ENCODE assay signal across 23 cellular contexts in the genomic region with DNA sequence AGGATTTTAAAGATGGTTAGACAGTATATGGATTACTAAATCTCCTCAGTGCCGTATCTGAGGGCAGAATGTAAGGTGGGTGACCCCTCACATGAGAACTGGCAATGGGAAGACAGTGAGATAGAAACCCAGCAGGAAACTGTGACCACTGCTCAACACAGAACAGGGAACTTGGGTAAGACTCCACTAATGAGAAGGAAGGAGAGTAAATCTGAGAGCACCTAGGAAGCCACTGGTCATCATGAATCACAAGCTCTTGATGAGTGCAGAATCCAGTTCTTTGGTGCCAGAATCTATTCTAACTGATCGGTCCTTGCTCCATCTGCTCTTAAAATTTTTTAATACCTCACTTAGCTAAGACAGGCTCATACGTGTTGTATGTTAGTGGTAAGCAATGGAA.
A peak's percentile ranks its signal among the peaks of the same experiment; 100 is the strongest.
DNase-seq lines count a peak whose midpoint lies in the region; ATAC-seq and TF ChIP-seq lines count a peak whose summit lies in the region.
"Had no signal": no experiment of that assay in that cellular context is flagged by ENCODE, and none has a peak within 500 bp of the region (broad histone marks: within the 10 kb centered on the region; RNA-seq: fewer than 3 reads in every experiment).

No MANE protein-coding gene starts in this region.

- peaks cover 4% of the 10 kb centered on the region for H3K36me3 Mint-ChIP-seq in activated naive CD8-positive, alpha-beta T cell
- H3K36me3 Mint-ChIP-seq in activated naive CD8-positive, alpha-beta T cell treated with anti-CD3 and anti-CD28 coated beads for 36 hours = peaks cover 14% of the 10 kb centered on the region

- no peak overlapping the region for H3K27ac ChIP-seq in tibial artery
- H3K27ac ChIP-seq: A549, BLaER1, neutrophil had no signal

- no peaks in the 10 kb centered on the region for H3K9me3 Mint-ChIP-seq in activated naive CD8-positive, alpha-beta T cell (ENCODE audit: low read depth)
- no peaks in the 10 kb centered on the region for H3K9me3 Mint-ChIP-seq in activated naive CD8-positive, alpha-beta T cell treated with anti-CD3 and anti-CD28 coated beads for 36 hours
- H3K9me3 Mint-ChIP-seq in stimulated activated naive CD8-positive, alpha-beta T cell treated with anti-CD3 and anti-CD28 coated beads, Interleukin-15, amount 100 ng/mL, for 72 hours = no peaks in the 10 kb centered on the region
- H3K9me3 Mint-ChIP-seq: dendritic cell treated with granulocyte-macrophage colony-stimulating factor and Interleukin-4, amounts not matched to agents 40 ng/mL and 50 ng/mL, for 4 days had no signal

- H3K27me3 ChIP-seq in tibial artery = no peaks in the 10 kb centered on the region
- H3K27me3 ChIP-seq: BLaER1, MG63, neutrophil had no signal

- peak; percentile 59 for ATAC-seq in stimulated activated naive CD8-positive, alpha-beta T cell treated with anti-CD3 and anti-CD28 coated beads, Interleukin-15, amount 100 ng/mL, for 72 hours
- ATAC-seq in HG03159 (IDR thresholded peaks at IDR 0.05; ENCODE audit: unreplicated experiment) = no peak
- ATAC-seq in SK-N-SH treated with all-trans-retinoic acid at 6 μM for 48 hours = no peak
- ATAC-seq: A549; activated CD8-positive, alpha-beta T cell treated with anti-CD3 and anti-CD28 coated beads, Interleukin-2, amount 10 ng/mL, durations not matched to agents 7 days and 5 days; HCT116 had no signal

- no peak overlapping the region for H3K4me3 ChIP-seq in epithelial cell of esophagus (ENCODE audit: low read length)
- no peak overlapping the region for H3K4me3 ChIP-seq in tibial artery
- H3K4me3 ChIP-seq: A549, BLaER1, MG63 had no signal

- no peaks in the 10 kb centered on the region for H3K36me3 ChIP-seq in tibial artery
- H3K36me3 ChIP-seq: MG63, neutrophil had no signal

- H3K9me3 ChIP-seq in tibial artery = no peaks in the 10 kb centered on the region
- H3K9me3 ChIP-seq: A549, BLaER1, neutrophil had no signal

- peaks cover 0 to 35% (median 1%) of the 10 kb centered on the region in 4 donors for H3K4me1 ChIP-seq in tibial artery
- H3K4me1 ChIP-seq: A549, BLaER1 had no signal

- TF ChIP-seq CTCF in epithelial cell of esophagus (IDR thresholded peaks at IDR 0.05; ENCODE audit: insufficient read depth, low read depth, low read length, missing control alignments) = no peak
- TF ChIP-seq CTCF in tibial artery (IDR thresholded peaks at IDR 0.05) = no peak

- H3K27ac Mint-ChIP-seq in activated naive CD8-positive, alpha-beta T cell = peak overlapping the region; percentile 76
- no peak overlapping the region for H3K27ac Mint-ChIP-seq in activated naive CD8-positive, alpha-beta T cell treated with anti-CD3 and anti-CD28 coated beads for 36 hours
- no peak overlapping the region for H3K27ac Mint-ChIP-seq in stimulated activated naive CD8-positive, alpha-beta T cell treated with anti-CD3 and anti-CD28 coated beads, Interleukin-15, amount 100 ng/mL, for 72 hours
- H3K27ac Mint-ChIP-seq: activated CD8-positive, alpha-beta T cell treated with anti-CD3 and anti-CD28 coated beads, Interleukin-2, amount 10 ng/mL, durations not matched to agents 7 days and 5 days; dendritic cell treated with granulocyte-macrophage colony-stimulating factor and Interleukin-4, amounts not matched to agents 40 ng/mL and 50 ng/mL, for 4 days had no signal

- no peak for DNase-seq in activated naive CD8-positive, alpha-beta T cell treated with anti-CD3 and anti-CD28 coated beads for 36 hours
- DNase-seq in LHCN-M2 (ENCODE audit: low read depth) = peak; percentile 18
- peak; percentile 31 for DNase-seq in epithelial cell of esophagus (ENCODE audit: low read depth)
- DNase-seq in stimulated activated naive CD8-positive, alpha-beta T cell treated with anti-CD3 and anti-CD28 coated beads, Interleukin-15, amount 100 ng/mL, for 72 hours = no peak
- no peak for DNase-seq in tibial artery
- DNase-seq: activated CD4-positive, CD25-positive, alpha-beta regulatory T cell treated with anti-CD3 and anti-CD28 coated beads, Interleukin-2, amount 50 U/mL, for 72 hours; activated CD8-positive, alpha-beta T cell treated with anti-CD3 and anti-CD28 coated beads, Interleukin-2, amount 10 ng/mL, durations not matched to agents 7 days and 5 days; aorta; Calu3; DND-41; MG63; NCI-H1436; NCI-H524; SHP77; SW 1271 had no signal

- intact Hi-C loops in tibial artery (cut with DNase I; ENCODE audit: low total_unique reads) = no loop called here

- H3K4me3 Mint-ChIP-seq in activated naive CD8-positive, alpha-beta T cell = no peak overlapping the region
- H3K4me3 Mint-ChIP-seq in activated naive CD8-positive, alpha-beta T cell treated with anti-CD3 and anti-CD28 coated beads for 36 hours = no peak overlapping the region
- H3K4me3 Mint-ChIP-seq in stimulated activated naive CD8-positive, alpha-beta T cell treated with anti-CD3 and anti-CD28 coated beads, Interleukin-15, amount 100 ng/mL, for 72 hours = no peak overlapping the region
- H3K4me3 Mint-ChIP-seq: activated CD8-positive, alpha-beta T cell treated with anti-CD3 and anti-CD28 coated beads, Interleukin-2, amount 10 ng/mL, durations not matched to agents 7 days and 5 days; dendritic cell treated with granulocyte-macrophage colony-stimulating factor and Interleukin-4, amounts not matched to agents 40 ng/mL and 50 ng/mL, for 4 days had no signal

- H3K27me3 Mint-ChIP-seq in activated naive CD8-positive, alpha-beta T cell = no peaks in the 10 kb centered on the region
- H3K27me3 Mint-ChIP-seq in activated naive CD8-positive, alpha-beta T cell treated with anti-CD3 and anti-CD28 coated beads for 36 hours = no peaks in the 10 kb centered on the region
- H3K27me3 Mint-ChIP-seq in stimulated activated naive CD8-positive, alpha-beta T cell treated with anti-CD3 and anti-CD28 coated beads, Interleukin-15, amount 100 ng/mL, for 72 hours = no peaks in the 10 kb centered on the region
- H3K27me3 Mint-ChIP-seq: dendritic cell treated with granulocyte-macrophage colony-stimulating factor and Interleukin-4, amounts not matched to agents 40 ng/mL and 50 ng/mL, for 4 days had no signal

- H3K4me1 Mint-ChIP-seq in activated naive CD8-positive, alpha-beta T cell (ENCODE audit: low read depth) = peaks cover 43% of the 10 kb centered on the region
- H3K4me1 Mint-ChIP-seq in activated naive CD8-positive, alpha-beta T cell treated with anti-CD3 and anti-CD28 coated beads for 36 hours = peaks cover 39% of the 10 kb centered on the region
- peaks cover 33% of the 10 kb centered on the region for H3K4me1 Mint-ChIP-seq in stimulated activated naive CD8-positive, alpha-beta T cell treated with anti-CD3 and anti-CD28 coated beads, Interleukin-15, amount 100 ng/mL, for 72 hours

TF ChIP-seq in SK-N-SH treated with all-trans-retinoic acid at 6 μM for 48 hours, 23 proteins besides CTCF, POLR2A, EP300 and RAD21 (continues in another document):
- TF ChIP-seq PPARA (CRISPR knock-in tag; IDR thresholded peaks at IDR 0.05; ENCODE audit: borderline replicate concordance) (no peak), BACH2 (CRISPR knock-in tag; IDR thresholded peaks at IDR 0.05; ENCODE audit: borderline replicate concordance) (no peak), ARNTL (CRISPR knock-in tag; IDR thresholded peaks at IDR 0.05; ENCODE audit: borderline replicate concordance, low read depth) (no peak), CSDC2 (CRISPR knock-in tag; IDR thresholded peaks at IDR 0.05) (no peak), ZNF8 (CRISPR knock-in tag; IDR thresholded peaks at IDR 0.05) (no peak), TCF4 (CRISPR knock-in tag; IDR thresholded peaks at IDR 0.05; ENCODE audit: borderline replicate concordance) (no peak), SNAI2 (CRISPR knock-in tag; IDR thresholded peaks at IDR 0.05) (no peak), ZFP3 (CRISPR knock-in tag; IDR thresholded peaks at IDR 0.05) (no peak), TOX (CRISPR knock-in tag; IDR thresholded peaks at IDR 0.05; ENCODE audit: borderline replicate concordance) (no peak), ISL1 (CRISPR knock-in tag; IDR thresholded peaks at IDR 0.05) (no peak)
- TF ChIP-seq, protein P1, sequence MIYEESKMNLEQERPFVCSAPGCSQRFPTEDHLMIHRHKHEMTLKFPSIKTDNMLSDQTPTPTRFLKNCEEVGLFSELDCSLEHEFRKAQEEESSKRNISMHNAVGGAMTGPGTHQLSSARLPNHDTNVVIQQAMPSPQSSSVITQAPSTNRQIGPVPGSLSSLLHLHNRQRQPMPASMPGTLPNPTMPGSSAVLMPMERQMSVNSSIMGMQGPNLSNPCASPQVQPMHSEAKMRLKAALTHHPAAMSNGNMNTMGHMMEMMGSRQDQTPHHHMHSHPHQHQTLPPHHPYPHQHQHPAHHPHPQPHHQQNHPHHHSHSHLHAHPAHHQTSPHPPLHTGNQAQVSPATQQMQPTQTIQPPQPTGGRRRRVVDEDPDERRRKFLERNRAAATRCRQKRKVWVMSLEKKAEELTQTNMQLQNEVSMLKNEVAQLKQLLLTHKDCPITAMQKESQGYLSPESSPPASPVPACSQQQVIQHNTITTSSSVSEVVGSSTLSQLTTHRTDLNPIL (CRISPR knock-in tag; IDR thresholded peaks at IDR 0.05; ENCODE audit: low read depth) = no peak
- TF ChIP-seq, protein P2, sequence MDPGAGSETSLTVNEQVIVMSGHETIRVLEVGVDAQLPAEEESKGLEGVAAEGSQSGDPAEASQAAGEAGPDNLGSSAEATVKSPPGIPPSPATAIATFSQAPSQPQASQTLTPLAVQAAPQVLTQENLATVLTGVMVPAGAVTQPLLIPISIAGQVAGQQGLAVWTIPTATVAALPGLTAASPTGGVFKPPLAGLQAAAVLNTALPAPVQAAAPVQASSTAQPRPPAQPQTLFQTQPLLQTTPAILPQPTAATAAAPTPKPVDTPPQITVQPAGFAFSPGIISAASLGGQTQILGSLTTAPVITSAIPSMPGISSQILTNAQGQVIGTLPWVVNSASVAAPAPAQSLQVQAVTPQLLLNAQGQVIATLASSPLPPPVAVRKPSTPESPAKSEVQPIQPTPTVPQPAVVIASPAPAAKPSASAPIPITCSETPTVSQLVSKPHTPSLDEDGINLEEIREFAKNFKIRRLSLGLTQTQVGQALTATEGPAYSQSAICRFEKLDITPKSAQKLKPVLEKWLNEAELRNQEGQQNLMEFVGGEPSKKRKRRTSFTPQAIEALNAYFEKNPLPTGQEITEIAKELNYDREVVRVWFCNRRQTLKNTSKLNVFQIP (CRISPR knock-in tag; IDR thresholded peaks at IDR 0.05; ENCODE audit: borderline replicate concordance, low read depth) = no peak
- TF ChIP-seq, protein P3, sequence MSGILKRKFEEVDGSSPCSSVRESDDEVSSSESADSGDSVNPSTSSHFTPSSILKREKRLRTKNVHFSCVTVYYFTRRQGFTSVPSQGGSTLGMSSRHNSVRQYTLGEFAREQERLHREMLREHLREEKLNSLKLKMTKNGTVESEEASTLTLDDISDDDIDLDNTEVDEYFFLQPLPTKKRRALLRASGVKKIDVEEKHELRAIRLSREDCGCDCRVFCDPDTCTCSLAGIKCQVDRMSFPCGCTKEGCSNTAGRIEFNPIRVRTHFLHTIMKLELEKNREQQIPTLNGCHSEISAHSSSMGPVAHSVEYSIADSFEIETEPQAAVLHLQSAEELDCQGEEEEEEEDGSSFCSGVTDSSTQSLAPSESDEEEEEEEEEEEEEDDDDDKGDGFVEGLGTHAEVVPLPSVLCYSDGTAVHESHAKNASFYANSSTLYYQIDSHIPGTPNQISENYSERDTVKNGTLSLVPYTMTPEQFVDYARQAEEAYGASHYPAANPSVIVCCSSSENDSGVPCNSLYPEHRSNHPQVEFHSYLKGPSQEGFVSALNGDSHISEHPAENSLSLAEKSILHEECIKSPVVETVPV (CRISPR knock-in tag; IDR thresholded peaks at IDR 0.05) = no peak

Comparison
In these comparisons a context has a peak if more than half of its experiments do, and no peak if none do; other contexts are left out.
1. DNase-seq: peak in LHCN-M2 (single experiment) and epithelial cell of esophagus (single experiment); none in activated naive CD8-positive, alpha-beta T cell treated with anti-CD3 and anti-CD28 coated beads for 36 hours (single experiment), stimulated activated naive CD8-positive, alpha-beta T cell treated with anti-CD3 and anti-CD28 coated beads, Interleukin-15, amount 100 ng/mL, for 72 hours (0 of 2) and tibial artery (0 of 2).